In genomic region chr2:152585830-152586484, GRCh38 we compare ENCODE assay signal across 9 cellular contexts.
A peak's percentile ranks its signal among the peaks of the same experiment; 100 is the strongest.
DNase-seq lines count a peak whose midpoint lies in the region; ATAC-seq and TF ChIP-seq lines count a peak whose summit lies in the region.
"Had no signal": no experiment of that assay in that cellular context is flagged by ENCODE, and none has a peak within 500 bp of the region (broad histone marks: within the 10 kb centered on the region; RNA-seq: fewer than 3 reads in every experiment).

No MANE protein-coding gene starts in this region.

- no peaks in the 10 kb centered on the region for H3K27me3 Mint-ChIP-seq in osteocyte (ENCODE audit: unreplicated experiment)
- peaks cover 46% of the 10 kb centered on the region for H3K27me3 Mint-ChIP-seq in T-helper 17 cell

- peaks cover 67% of the 10 kb centered on the region for H3K4me1 Mint-ChIP-seq in osteocyte (ENCODE audit: unreplicated experiment)
- H3K4me1 Mint-ChIP-seq in T-helper 17 cell, result no peaks in the 10 kb centered on the region

- H3K4me3 Mint-ChIP-seq in osteocyte (ENCODE audit: unreplicated experiment) (no peak overlapping the region), T-helper 17 cell (no peak overlapping the region)
- H3K4me3 Mint-ChIP-seq: effector memory CD8-positive, alpha-beta T cell had no signal

- peak overlapping the region; percentile 79 for H3K27ac Mint-ChIP-seq in osteocyte (ENCODE audit: unreplicated experiment)
- H3K27ac Mint-ChIP-seq in T-helper 17 cell, result no peak overlapping the region
- H3K27ac Mint-ChIP-seq: effector memory CD8-positive, alpha-beta T cell had no signal

- no peaks in the 10 kb centered on the region for H3K9me3 ChIP-seq in T-helper 17 cell (ENCODE audit: control insufficient read depth, low read length, poor library complexity, severe bottlenecking)

- TF ChIP-seq CTCF in epithelial cell of proximal tubule (conservative IDR thresholded peaks at IDR 0.05; ENCODE audit: low read depth, low read length) (no peak), osteocyte (IDR thresholded peaks at IDR 0.05) (no peak)

- H3K36me3 Mint-ChIP-seq in osteocyte (ENCODE audit: unreplicated experiment) (peaks cover 9% of the 10 kb centered on the region), T-helper 17 cell (ENCODE audit: low read depth) (no peaks in the 10 kb centered on the region)

- no peak for ATAC-seq in T-helper 17 cell
- ATAC-seq: effector memory CD8-positive, alpha-beta T cell had no signal

- no peaks in the 10 kb centered on the region for H3K9me3 Mint-ChIP-seq in osteocyte (ENCODE audit: unreplicated experiment)
- H3K9me3 Mint-ChIP-seq: effector memory CD8-positive, alpha-beta T cell had no signal

- no peak overlapping the region for H3K4me3 ChIP-seq in epithelial cell of proximal tubule (ENCODE audit: low read depth, low read length)

- DNase-seq in CD1c-positive myeloid dendritic cell (ENCODE audit: extremely low spot score), result peak; percentile 41
- DNase-seq in NCI-H446 treated with DMSO at 0.1 percent for 48 hours (lab: John Stamatoyannopoulos, UW), result peak; percentile 80
- DNase-seq in epithelial cell of proximal tubule (ENCODE audit: low read depth), result peak; percentile 13
- no peak for DNase-seq in osteocyte (ENCODE audit: extremely low spot score, unreplicated experiment)
- DNase-seq in SKM-1 (lab: John Stamatoyannopoulos, UW; ENCODE audit: unreplicated experiment), result no peak
- DNase-seq in T-helper 17 cell, result no peak
- DNase-seq in NCI-H2227 (lab: John Stamatoyannopoulos, UW; ENCODE audit: unreplicated experiment), result no peak
- DNase-seq in NCI-H2171 (lab: John Stamatoyannopoulos, UW), result no peak
- DNase-seq: effector memory CD8-positive, alpha-beta T cell had no signal

Comparison
In these comparisons a context has a peak if more than half of its experiments do, and no peak if none do; other contexts are left out.
1. DNase-seq: peak in CD1c-positive myeloid dendritic cell (single experiment), NCI-H446 treated with DMSO at 0.1 percent for 48 hours (single experiment) and epithelial cell of proximal tubule (single experiment); none in osteocyte (single experiment), SKM-1 (single experiment), T-helper 17 cell (0 of 3), NCI-H2227 (single experiment) and NCI-H2171 (single experiment).